In genomic region chr2:226411206-226411605, GRCh38 we compare ENCODE assay signal across 13 cellular contexts.
"Had no signal": no experiment of that assay in that cellular context is flagged by ENCODE, and none has a peak within 500 bp of the region (broad histone marks: within the 10 kb centered on the region; RNA-seq: fewer than 3 reads in every experiment).

No MANE protein-coding gene starts in this region.

- DNase-seq: activated CD4-positive, alpha-beta T cell treated with anti-CD3 and anti-CD28 coated beads, Interleukin-2, amount 50 U/mL, for 1 hour; activated naive CD4-positive, alpha-beta T cell treated with Interleukin-2 at 50 U/mL for 16 hours; anterior cingulate cortex; gastrocnemius medialis; heart left ventricle; naive B cell; pancreas; stimulated activated CD4-positive, alpha-beta T cell treated with anti-CD3 and anti-CD28 coated beads, Interleukin-15, amount 100 ng/mL, for 24 hours; stimulated activated CD4-positive, alpha-beta T cell treated with anti-CD3 and anti-CD28 coated beads, Interleukin-4, amount 100 ng/mL, for 1 hour; stimulated activated naive B cell treated with anti-CD40 and anti-IgM and Interleukin-4, amounts not matched to agents 10 μg/mL and 1 μg/mL and 100 μg/mL, for 72 hours had no signal

- H3K36me3 Mint-ChIP-seq: naive B cell; stimulated activated naive B cell treated with anti-CD40 and anti-IgM and Interleukin-4, amounts not matched to agents 10 μg/mL and 1 μg/mL and 100 μg/mL, for 72 hours had no signal

- H3K4me3 ChIP-seq: gastrocnemius medialis, heart left ventricle, lung, pancreas, tibial nerve had no signal

- H3K27ac Mint-ChIP-seq: activated T-helper 1 cell treated with anti-CD3 and anti-CD28 coated beads, Interleukin-12 subunit alpha, Interleukin-12 subunit beta, Interleukin-2, Interleukin-4 antibody, amounts not matched to agents 30 ng/mL and 10 ng/mL and 1 ng/mL, durations not matched to agents 14 hours and 24 hours and 36 hours; naive B cell; stimulated activated naive B cell treated with anti-CD40 and anti-IgM and Interleukin-4, amounts not matched to agents 10 μg/mL and 1 μg/mL and 100 μg/mL, for 72 hours had no signal

- H3K27me3 ChIP-seq: gastrocnemius medialis, heart left ventricle, pancreas, tibial nerve had no signal

- H3K4me1 Mint-ChIP-seq: stimulated activated naive B cell treated with anti-CD40 and anti-IgM and Interleukin-4, amounts not matched to agents 10 μg/mL and 1 μg/mL and 100 μg/mL, for 72 hours had no signal

- H3K9me3 ChIP-seq: gastrocnemius medialis, heart left ventricle, pancreas, tibial nerve had no signal

- H3K36me3 ChIP-seq: gastrocnemius medialis, heart left ventricle, pancreas, tibial nerve had no signal

- FAIRE-seq: pancreas had no signal

- ATAC-seq: gastrocnemius medialis; stimulated activated naive B cell treated with anti-CD40 and anti-IgM and Interleukin-4, amounts not matched to agents 10 μg/mL and 1 μg/mL and 100 μg/mL, for 72 hours had no signal

- H3K9me3 Mint-ChIP-seq: naive B cell; stimulated activated naive B cell treated with anti-CD40 and anti-IgM and Interleukin-4, amounts not matched to agents 10 μg/mL and 1 μg/mL and 100 μg/mL, for 72 hours had no signal

- H3K4me3 Mint-ChIP-seq: activated T-helper 1 cell treated with anti-CD3 and anti-CD28 coated beads, Interleukin-12 subunit alpha, Interleukin-12 subunit beta, Interleukin-2, Interleukin-4 antibody, amounts not matched to agents 30 ng/mL and 10 ng/mL and 1 ng/mL, durations not matched to agents 14 hours and 24 hours and 36 hours; naive B cell; stimulated activated naive B cell treated with anti-CD40 and anti-IgM and Interleukin-4, amounts not matched to agents 10 μg/mL and 1 μg/mL and 100 μg/mL, for 72 hours had no signal

- H3K4me1 ChIP-seq: pancreas, tibial nerve had no signal

- H3K27ac ChIP-seq: gastrocnemius medialis, heart left ventricle, pancreas, tibial nerve had no signal
